In genomic region chr6:3378398-3378782, GRCh38 we compare ENCODE assay signal across 8 cellular contexts.
DNase-seq lines count a peak whose midpoint lies in the region; ATAC-seq and TF ChIP-seq lines count a peak whose summit lies in the region.
"Not testable (repeated sequence)": the region's sequence is repeated elsewhere in the genome, so short reads cannot be mapped to it uniquely, and the experiment has no call there.

No MANE protein-coding gene starts in this region.

- peak; percentile 64 for ATAC-seq in activated naive CD8-positive, alpha-beta T cell treated with anti-CD3 and anti-CD28 coated beads, Interleukin-2, amount 50 U/mL, for 24 hours
- peak; percentile 96 to 97 for ATAC-seq in naive thymus-derived CD8-positive, alpha-beta T cell

- not testable (repeated sequence) for H3K4me1 Mint-ChIP-seq in activated CD4-positive, alpha-beta T cell treated with anti-CD3 and anti-CD28 coated beads, Interleukin-2, amount 10 ng/mL, durations not matched to agents 7 days and 5 days
- H3K4me1 Mint-ChIP-seq in activated naive CD8-positive, alpha-beta T cell treated with anti-CD3 and anti-CD28 coated beads, Interleukin-2, amount 50 U/mL, for 24 hours, result peaks cover 18% of the 10 kb centered on the region
- H3K4me1 Mint-ChIP-seq in naive thymus-derived CD8-positive, alpha-beta T cell, result peaks cover 16 to 38% (median 27%) of the 10 kb centered on the region in 4 donors

- H3K9me3 ChIP-seq in esophagus squamous epithelium, result not testable (repeated sequence)

- not testable (repeated sequence) for H3K27ac Mint-ChIP-seq in activated CD4-positive, alpha-beta T cell treated with anti-CD3 and anti-CD28 coated beads, Interleukin-2, amount 10 ng/mL, durations not matched to agents 7 days and 5 days
- H3K27ac Mint-ChIP-seq in activated naive CD8-positive, alpha-beta T cell treated with anti-CD3 and anti-CD28 coated beads, Interleukin-2, amount 50 U/mL, for 24 hours, result peak overlapping the region; percentile 37
- H3K27ac Mint-ChIP-seq in naive thymus-derived CD8-positive, alpha-beta T cell, result peak overlapping the region in 9 of 10 donors; percentile 16 to 88 (median 67)

- WGBS in esophagus squamous epithelium, 2 donors, result 55 to 67% methylated on average over 4 of the region's 6 CpGs

- intact Hi-C loops in esophagus squamous epithelium (cut with DNase I), result not testable (repeated sequence)

- POLR2A ChIA-PET in RWPE1 (lab: Yijun Ruan, JAX; ENCODE audit: low non-redundant PET); activated CD4-positive, alpha-beta T cell treated with anti-CD3 and anti-CD28 coated beads, Interleukin-2, amount 10 ng/mL, durations not matched to agents 7 days and 5 days (lab: Charles Lee): not testable (repeated sequence)
- POLR2A ChIA-PET in naive thymus-derived CD8-positive, alpha-beta T cell (lab: Charles Lee), result interaction anchor here (0.7 kb wide), 1 partner anchor 640 kb away, joined by 3 read pairs; no protein-coding TSS in a partner anchor

- H3K4me3 ChIP-seq in Jurkat, Clone E6-1 (ENCODE audit: low read length); esophagus squamous epithelium: not testable (repeated sequence)

- H3K27me3 ChIP-seq in esophagus squamous epithelium, result not testable (repeated sequence)

- H3K27ac ChIP-seq in C4-2B (peak overlapping the region; percentile 62), RWPE1 (peak overlapping the region; percentile 71), esophagus squamous epithelium (peak overlapping the region in 3 of 4 donors; percentile 50 to 65 (median 61)), substantia nigra (ENCODE audit: low read depth, low read length, poor library complexity, severe bottlenecking) (peak overlapping the region; percentile 92)

- H3K9me3 Mint-ChIP-seq in activated CD4-positive, alpha-beta T cell treated with anti-CD3 and anti-CD28 coated beads, Interleukin-2, amount 10 ng/mL, durations not matched to agents 7 days and 5 days; activated naive CD8-positive, alpha-beta T cell treated with anti-CD3 and anti-CD28 coated beads, Interleukin-2, amount 50 U/mL, for 24 hours; naive thymus-derived CD8-positive, alpha-beta T cell: not testable (repeated sequence)

- not testable (repeated sequence) for H3K27me3 Mint-ChIP-seq in activated CD4-positive, alpha-beta T cell treated with anti-CD3 and anti-CD28 coated beads, Interleukin-2, amount 10 ng/mL, durations not matched to agents 7 days and 5 days; activated naive CD8-positive, alpha-beta T cell treated with anti-CD3 and anti-CD28 coated beads, Interleukin-2, amount 50 U/mL, for 24 hours
- peaks cover 0 to 14% (median 8%) of the 10 kb centered on the region in 5 donors for H3K27me3 Mint-ChIP-seq in naive thymus-derived CD8-positive, alpha-beta T cell

- not testable (repeated sequence) for H3K4me3 Mint-ChIP-seq in activated CD4-positive, alpha-beta T cell treated with anti-CD3 and anti-CD28 coated beads, Interleukin-2, amount 10 ng/mL, durations not matched to agents 7 days and 5 days; activated naive CD8-positive, alpha-beta T cell treated with anti-CD3 and anti-CD28 coated beads, Interleukin-2, amount 50 U/mL, for 24 hours
- peak overlapping the region; percentile 15 to 75 (median 50) for H3K4me3 Mint-ChIP-seq in naive thymus-derived CD8-positive, alpha-beta T cell

- CTCF ChIA-PET in RWPE1 (lab: Yijun Ruan, JAX), result not testable (repeated sequence)
- CTCF ChIA-PET in activated CD4-positive, alpha-beta T cell treated with anti-CD3 and anti-CD28 coated beads, Interleukin-2, amount 10 ng/mL, durations not matched to agents 7 days and 5 days (lab: Charles Lee), result interaction anchor here (1.0 kb wide), 1 partner anchor 467 kb away, joined by 3 read pairs; no protein-coding TSS in a partner anchor

- H3K36me3 Mint-ChIP-seq in activated CD4-positive, alpha-beta T cell treated with anti-CD3 and anti-CD28 coated beads, Interleukin-2, amount 10 ng/mL, durations not matched to agents 7 days and 5 days (ENCODE audit: low read depth); activated naive CD8-positive, alpha-beta T cell treated with anti-CD3 and anti-CD28 coated beads, Interleukin-2, amount 50 U/mL, for 24 hours (ENCODE audit: low read depth); naive thymus-derived CD8-positive, alpha-beta T cell: not testable (repeated sequence)

- TF ChIP-seq POLR2A in esophagus squamous epithelium (IDR thresholded peaks at IDR 0.05), result not testable (repeated sequence)

- not testable (repeated sequence) for TF ChIP-seq CTCF in C4-2B (conservative IDR thresholded peaks at IDR 0.05); RWPE1 (conservative IDR thresholded peaks at IDR 0.05; ENCODE audit: low read depth); esophagus squamous epithelium (IDR thresholded peaks at IDR 0.05)

- H3K36me3 ChIP-seq in esophagus squamous epithelium, result not testable (repeated sequence)

- peak; percentile 86 for DNase-seq in Jurkat, Clone E6-1 (ENCODE audit: low read depth, low spot score)
- DNase-seq in RWPE1 (ENCODE audit: low spot score); activated naive CD8-positive, alpha-beta T cell treated with anti-CD3 and anti-CD28 coated beads, Interleukin-2, amount 50 U/mL, for 24 hours; esophagus squamous epithelium (lab: John Stamatoyannopoulos, UW); substantia nigra (lab: John Stamatoyannopoulos, UW): not testable (repeated sequence)
- DNase-seq in activated CD4-positive, alpha-beta T cell treated with anti-CD3 and anti-CD28 coated beads, Interleukin-2, amount 10 ng/mL, durations not matched to agents 7 days and 5 days, result peak; percentile 12
- DNase-seq in naive thymus-derived CD8-positive, alpha-beta T cell, result peak in 4 of 10 donors; percentile 31 to 55 (median 42)

- peaks cover 2 to 65% (median 7%) of the 10 kb centered on the region in 3 donors for H3K4me1 ChIP-seq in esophagus squamous epithelium
